Comparison of ENCODE assay signal across 1 cellular context in the genomic region with DNA sequence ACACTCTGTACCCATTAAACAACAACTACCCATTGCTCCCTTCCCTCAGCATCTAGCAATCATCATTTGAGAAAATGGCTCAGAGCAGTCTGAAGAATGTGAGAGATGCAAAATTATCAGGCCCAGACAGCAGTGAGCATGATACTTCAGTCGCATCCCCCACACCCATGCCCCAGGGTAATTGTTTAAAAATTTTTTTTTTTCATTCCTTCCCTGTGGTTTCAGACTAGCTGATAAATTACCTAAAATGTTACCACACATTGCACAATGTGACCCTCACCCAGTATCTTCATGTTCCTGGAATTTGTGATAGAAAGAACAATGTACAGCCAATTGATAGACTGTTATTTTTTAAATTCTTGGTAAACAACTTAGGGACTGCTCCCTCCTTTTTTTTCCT.
TF ChIP-seq lines count a peak whose summit lies in the region.

No MANE protein-coding gene starts in this region.

TF ChIP-seq in K562, 482 proteins besides CTCF, POLR2A, EP300 and RAD21 (continues in another document):
- TF ChIP-seq, protein P1, sequence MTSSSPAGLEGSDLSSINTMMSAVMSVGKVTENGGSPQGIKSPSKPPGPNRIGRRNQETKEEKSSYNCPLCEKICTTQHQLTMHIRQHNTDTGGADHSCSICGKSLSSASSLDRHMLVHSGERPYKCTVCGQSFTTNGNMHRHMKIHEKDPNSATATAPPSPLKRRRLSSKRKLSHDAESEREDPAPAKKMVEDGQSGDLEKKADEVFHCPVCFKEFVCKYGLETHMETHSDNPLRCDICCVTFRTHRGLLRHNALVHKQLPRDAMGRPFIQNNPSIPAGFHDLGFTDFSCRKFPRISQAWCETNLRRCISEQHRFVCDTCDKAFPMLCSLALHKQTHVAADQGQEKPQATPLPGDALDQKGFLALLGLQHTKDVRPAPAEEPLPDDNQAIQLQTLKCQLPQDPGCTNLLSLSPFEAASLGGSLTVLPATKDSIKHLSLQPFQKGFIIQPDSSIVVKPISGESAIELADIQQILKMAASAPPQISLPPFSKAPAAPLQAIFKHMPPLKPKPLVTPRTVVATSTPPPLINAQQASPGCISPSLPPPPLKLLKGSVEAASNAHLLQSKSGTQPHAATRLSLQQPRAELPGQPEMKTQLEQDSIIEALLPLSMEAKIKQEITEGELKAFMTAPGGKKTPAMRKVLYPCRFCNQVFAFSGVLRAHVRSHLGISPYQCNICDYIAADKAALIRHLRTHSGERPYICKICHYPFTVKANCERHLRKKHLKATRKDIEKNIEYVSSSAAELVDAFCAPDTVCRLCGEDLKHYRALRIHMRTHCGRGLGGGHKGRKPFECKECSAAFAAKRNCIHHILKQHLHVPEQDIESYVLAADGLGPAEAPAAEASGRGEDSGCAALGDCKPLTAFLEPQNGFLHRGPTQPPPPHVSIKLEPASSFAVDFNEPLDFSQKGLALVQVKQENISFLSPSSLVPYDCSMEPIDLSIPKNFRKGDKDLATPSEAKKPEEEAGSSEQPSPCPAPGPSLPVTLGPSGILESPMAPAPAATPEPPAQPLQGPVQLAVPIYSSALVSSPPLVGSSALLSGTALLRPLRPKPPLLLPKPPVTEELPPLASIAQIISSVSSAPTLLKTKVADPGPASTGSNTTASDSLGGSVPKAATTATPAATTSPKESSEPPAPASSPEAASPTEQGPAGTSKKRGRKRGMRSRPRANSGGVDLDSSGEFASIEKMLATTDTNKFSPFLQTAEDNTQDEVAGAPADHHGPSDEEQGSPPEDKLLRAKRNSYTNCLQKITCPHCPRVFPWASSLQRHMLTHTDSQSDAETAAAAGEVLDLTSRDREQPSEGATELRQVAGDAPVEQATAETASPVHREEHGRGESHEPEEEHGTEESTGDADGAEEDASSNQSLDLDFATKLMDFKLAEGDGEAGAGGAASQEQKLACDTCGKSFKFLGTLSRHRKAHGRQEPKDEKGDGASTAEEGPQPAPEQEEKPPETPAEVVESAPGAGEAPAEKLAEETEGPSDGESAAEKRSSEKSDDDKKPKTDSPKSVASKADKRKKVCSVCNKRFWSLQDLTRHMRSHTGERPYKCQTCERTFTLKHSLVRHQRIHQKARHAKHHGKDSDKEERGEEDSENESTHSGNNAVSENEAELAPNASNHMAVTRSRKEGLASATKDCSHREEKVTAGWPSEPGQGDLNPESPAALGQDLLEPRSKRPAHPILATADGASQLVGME (CRISPR knock-in tag; IDR thresholded peaks at IDR 0.05), result peak; percentile 76; the same call in 1 of the 2 replicates
- TF ChIP-seq HMG20B (CRISPR knock-in tag; IDR thresholded peaks at IDR 0.05), result no peak
- TF ChIP-seq, protein P2, sequence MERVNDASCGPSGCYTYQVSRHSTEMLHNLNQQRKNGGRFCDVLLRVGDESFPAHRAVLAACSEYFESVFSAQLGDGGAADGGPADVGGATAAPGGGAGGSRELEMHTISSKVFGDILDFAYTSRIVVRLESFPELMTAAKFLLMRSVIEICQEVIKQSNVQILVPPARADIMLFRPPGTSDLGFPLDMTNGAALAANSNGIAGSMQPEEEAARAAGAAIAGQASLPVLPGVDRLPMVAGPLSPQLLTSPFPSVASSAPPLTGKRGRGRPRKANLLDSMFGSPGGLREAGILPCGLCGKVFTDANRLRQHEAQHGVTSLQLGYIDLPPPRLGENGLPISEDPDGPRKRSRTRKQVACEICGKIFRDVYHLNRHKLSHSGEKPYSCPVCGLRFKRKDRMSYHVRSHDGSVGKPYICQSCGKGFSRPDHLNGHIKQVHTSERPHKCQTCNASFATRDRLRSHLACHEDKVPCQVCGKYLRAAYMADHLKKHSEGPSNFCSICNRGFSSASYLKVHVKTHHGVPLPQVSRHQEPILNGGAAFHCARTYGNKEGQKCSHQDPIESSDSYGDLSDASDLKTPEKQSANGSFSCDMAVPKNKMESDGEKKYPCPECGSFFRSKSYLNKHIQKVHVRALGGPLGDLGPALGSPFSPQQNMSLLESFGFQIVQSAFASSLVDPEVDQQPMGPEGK (CRISPR knock-in tag; IDR thresholded peaks at IDR 0.05; ENCODE audit: borderline replicate concordance), result no peak
- TF ChIP-seq KAT7 (CRISPR knock-in tag; IDR thresholded peaks at IDR 0.05; ENCODE audit: borderline replicate concordance), result no peak; the same call in 1 of the 2 replicates
- TF ChIP-seq NCOA4 (IDR thresholded peaks at IDR 0.05; ENCODE audit: partially characterized antibody), result no peak
- TF ChIP-seq RNF2 (IDR thresholded peaks at IDR 0.05), result peak; percentile 67; the same call in 1 of the 2 replicates
- TF ChIP-seq CBFA2T3 (IDR thresholded peaks at IDR 0.05), result peak; percentile 92
- no peak for TF ChIP-seq GTF2F1 (IDR thresholded peaks at IDR 0.05; ENCODE audit: low read depth, low read length)
- TF ChIP-seq DACH1 (IDR thresholded peaks at IDR 0.05; ENCODE audit: partially characterized antibody), result peak; percentile 36
- peak; percentile 23; the same call in 1 of the 2 replicates for TF ChIP-seq RAD51 (IDR thresholded peaks at IDR 0.05; ENCODE audit: borderline replicate concordance, low read depth)
- no peak for TF ChIP-seq SP2 (IDR thresholded peaks at IDR 0.05; ENCODE audit: extremely low read depth, low read depth, low read length, poor library complexity, severe bottlenecking)
- TF ChIP-seq ZNF318 (IDR thresholded peaks at IDR 0.05; ENCODE audit: borderline replicate concordance in 1 of 2, low read depth in 1 of 2), result no peak
- TF ChIP-seq RBM25 (IDR thresholded peaks at IDR 0.05; ENCODE audit: low read depth, low read length, severe bottlenecking), result no peak
- TF ChIP-seq, protein P3, sequence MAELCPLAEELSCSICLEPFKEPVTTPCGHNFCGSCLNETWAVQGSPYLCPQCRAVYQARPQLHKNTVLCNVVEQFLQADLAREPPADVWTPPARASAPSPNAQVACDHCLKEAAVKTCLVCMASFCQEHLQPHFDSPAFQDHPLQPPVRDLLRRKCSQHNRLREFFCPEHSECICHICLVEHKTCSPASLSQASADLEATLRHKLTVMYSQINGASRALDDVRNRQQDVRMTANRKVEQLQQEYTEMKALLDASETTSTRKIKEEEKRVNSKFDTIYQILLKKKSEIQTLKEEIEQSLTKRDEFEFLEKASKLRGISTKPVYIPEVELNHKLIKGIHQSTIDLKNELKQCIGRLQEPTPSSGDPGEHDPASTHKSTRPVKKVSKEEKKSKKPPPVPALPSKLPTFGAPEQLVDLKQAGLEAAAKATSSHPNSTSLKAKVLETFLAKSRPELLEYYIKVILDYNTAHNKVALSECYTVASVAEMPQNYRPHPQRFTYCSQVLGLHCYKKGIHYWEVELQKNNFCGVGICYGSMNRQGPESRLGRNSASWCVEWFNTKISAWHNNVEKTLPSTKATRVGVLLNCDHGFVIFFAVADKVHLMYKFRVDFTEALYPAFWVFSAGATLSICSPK (IDR thresholded peaks at IDR 0.05; ENCODE audit: borderline replicate concordance), result no peak
- TF ChIP-seq, protein P4, sequence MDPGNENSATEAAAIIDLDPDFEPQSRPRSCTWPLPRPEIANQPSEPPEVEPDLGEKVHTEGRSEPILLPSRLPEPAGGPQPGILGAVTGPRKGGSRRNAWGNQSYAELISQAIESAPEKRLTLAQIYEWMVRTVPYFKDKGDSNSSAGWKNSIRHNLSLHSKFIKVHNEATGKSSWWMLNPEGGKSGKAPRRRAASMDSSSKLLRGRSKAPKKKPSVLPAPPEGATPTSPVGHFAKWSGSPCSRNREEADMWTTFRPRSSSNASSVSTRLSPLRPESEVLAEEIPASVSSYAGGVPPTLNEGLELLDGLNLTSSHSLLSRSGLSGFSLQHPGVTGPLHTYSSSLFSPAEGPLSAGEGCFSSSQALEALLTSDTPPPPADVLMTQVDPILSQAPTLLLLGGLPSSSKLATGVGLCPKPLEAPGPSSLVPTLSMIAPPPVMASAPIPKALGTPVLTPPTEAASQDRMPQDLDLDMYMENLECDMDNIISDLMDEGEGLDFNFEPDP (CRISPR knock-in tag; IDR thresholded peaks at IDR 0.05), result no peak
- TF ChIP-seq SPI1 (IDR thresholded peaks at IDR 0.05; ENCODE audit: borderline replicate concordance, low read depth, low read length), result no peak
- TF ChIP-seq TBP (optimal IDR thresholded peaks at IDR 0.05; ENCODE audit: low read depth, low read length), result no peak
- TF ChIP-seq L3MBTL2 (IDR thresholded peaks at IDR 0.05), result peak; percentile 76
- TF ChIP-seq BRD9 (IDR thresholded peaks at IDR 0.05; ENCODE audit: low read depth, partially characterized antibody), result peak; percentile 35
- TF ChIP-seq MNT (conservative IDR thresholded peaks at IDR 0.05), result peak in 1 of 2 experiments; percentile 38; a peak in 1 of 4 replicates
- TF ChIP-seq, protein P5, sequence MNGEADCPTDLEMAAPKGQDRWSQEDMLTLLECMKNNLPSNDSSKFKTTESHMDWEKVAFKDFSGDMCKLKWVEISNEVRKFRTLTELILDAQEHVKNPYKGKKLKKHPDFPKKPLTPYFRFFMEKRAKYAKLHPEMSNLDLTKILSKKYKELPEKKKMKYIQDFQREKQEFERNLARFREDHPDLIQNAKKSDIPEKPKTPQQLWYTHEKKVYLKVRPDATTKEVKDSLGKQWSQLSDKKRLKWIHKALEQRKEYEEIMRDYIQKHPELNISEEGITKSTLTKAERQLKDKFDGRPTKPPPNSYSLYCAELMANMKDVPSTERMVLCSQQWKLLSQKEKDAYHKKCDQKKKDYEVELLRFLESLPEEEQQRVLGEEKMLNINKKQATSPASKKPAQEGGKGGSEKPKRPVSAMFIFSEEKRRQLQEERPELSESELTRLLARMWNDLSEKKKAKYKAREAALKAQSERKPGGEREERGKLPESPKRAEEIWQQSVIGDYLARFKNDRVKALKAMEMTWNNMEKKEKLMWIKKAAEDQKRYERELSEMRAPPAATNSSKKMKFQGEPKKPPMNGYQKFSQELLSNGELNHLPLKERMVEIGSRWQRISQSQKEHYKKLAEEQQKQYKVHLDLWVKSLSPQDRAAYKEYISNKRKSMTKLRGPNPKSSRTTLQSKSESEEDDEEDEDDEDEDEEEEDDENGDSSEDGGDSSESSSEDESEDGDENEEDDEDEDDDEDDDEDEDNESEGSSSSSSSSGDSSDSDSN (IDR thresholded peaks at IDR 0.05; ENCODE audit: borderline replicate concordance in 1 of 2, low read depth in 2 of 2, low read length in 2 of 2), result no peak
- TF ChIP-seq ZNF384 (IDR thresholded peaks at IDR 0.05; ENCODE audit: low read depth, low read length), result peak; percentile 94
- TF ChIP-seq POLR2H (tag; IDR thresholded peaks at IDR 0.05; ENCODE audit: low read depth), result peak; percentile 39; the same call in 1 of the 2 replicates
